ENCODE assay signal across 6 cellular contexts in genomic region chr9:33827285-33827684, GRCh38. TPM values are rescaled to one million over a fixed set of nuclear protein-coding genes. Genes with fewer than 3 reads are reported as not detected.
"Had no signal": no experiment of that assay in that cellular context is flagged by ENCODE, and none has a peak within 500 bp of the region (broad histone marks: within the 10 kb centered on the region; RNA-seq: fewer than 3 reads in every experiment).

No MANE protein-coding gene starts in this region.

RNA-seq across cellular contexts. Expression of gene PRSS3, which starts 31.9 kb away (rescaled TPM):
- total RNA-seq: subcutaneous adipose tissue, thyroid gland, tibial nerve, upper lobe of right lung, urinary bladder, uterus had no signal
